In genomic region chr10:102376901-102377300, GRCh38 we compare ENCODE assay signal across 37 cellular contexts. TPM values are rescaled to one million over a fixed set of nuclear protein-coding genes. Genes with fewer than 3 reads are reported as not detected.
"Had no signal": no experiment of that assay in that cellular context is flagged by ENCODE, and none has a peak within 500 bp of the region (broad histone marks: within the 10 kb centered on the region; RNA-seq: fewer than 3 reads in every experiment).

No MANE protein-coding gene starts in this region.

- H3K9me3 ChIP-seq: MG63 had no signal

- DNase-seq: Karpas-422, Kasumi-1, MG63, MM.1S, MV-4-11, NCI-H1048, NCI-H1092, NCI-H1092 treated with DMSO at 0.1 percent for 48 hours, NCI-H1105, NCI-H1105 treated with DMSO at 0.1 percent for 48 hours, NCI-H1417, NCI-H1417 treated with DMSO at 0.1 percent for 48 hours, NCI-H1436, NCI-H1436 treated with DMSO at 0.1 percent for 48 hours, NCI-H146, NCI-H1694, NCI-H1694 treated with DMSO at 0.1 percent for 48 hours, NCI-H187, NCI-H187 treated with DMSO at 0.1 percent for 48 hours, NCI-H1930, NCI-H2029, NCI-H2029 treated with DMSO at 0.1 percent for 48 hours, NCI-H2081, NCI-H2081 treated with DMSO at 0.1 percent for 48 hours, NCI-H2107, NCI-H2171, NCI-H2171 treated with DMSO at 0.1 percent for 48 hours, NCI-H2227 treated with DMSO at 0.1 percent for 48 hours, NCI-H226, NCI-H345, NCI-H446, NCI-H446 treated with DMSO at 0.1 percent for 48 hours, NCI-H510A, NCI-H510A treated with DMSO at 0.1 percent for 48 hours, NCI-H524, NCI-H524 treated with DMSO at 0.1 percent for 48 hours had no signal

- H3K4me3 ChIP-seq: MG63 had no signal

- H3K27me3 ChIP-seq: MG63 had no signal

RNA-seq across cellular contexts. Expression of gene PSD, which starts 41.7 kb away (rescaled TPM):
- total RNA-seq: M059J had no signal
